ENCODE assay signal across 1 cellular context in genomic region chr2:8573234-8573941, GRCh38.
TF ChIP-seq lines count a peak whose summit lies in the region.

No MANE protein-coding gene starts in this region.

TF ChIP-seq in HepG2, 621 proteins besides CTCF, POLR2A, EP300 and RAD21 (continued from another document and continues in another):
- TF ChIP-seq, protein P1, sequence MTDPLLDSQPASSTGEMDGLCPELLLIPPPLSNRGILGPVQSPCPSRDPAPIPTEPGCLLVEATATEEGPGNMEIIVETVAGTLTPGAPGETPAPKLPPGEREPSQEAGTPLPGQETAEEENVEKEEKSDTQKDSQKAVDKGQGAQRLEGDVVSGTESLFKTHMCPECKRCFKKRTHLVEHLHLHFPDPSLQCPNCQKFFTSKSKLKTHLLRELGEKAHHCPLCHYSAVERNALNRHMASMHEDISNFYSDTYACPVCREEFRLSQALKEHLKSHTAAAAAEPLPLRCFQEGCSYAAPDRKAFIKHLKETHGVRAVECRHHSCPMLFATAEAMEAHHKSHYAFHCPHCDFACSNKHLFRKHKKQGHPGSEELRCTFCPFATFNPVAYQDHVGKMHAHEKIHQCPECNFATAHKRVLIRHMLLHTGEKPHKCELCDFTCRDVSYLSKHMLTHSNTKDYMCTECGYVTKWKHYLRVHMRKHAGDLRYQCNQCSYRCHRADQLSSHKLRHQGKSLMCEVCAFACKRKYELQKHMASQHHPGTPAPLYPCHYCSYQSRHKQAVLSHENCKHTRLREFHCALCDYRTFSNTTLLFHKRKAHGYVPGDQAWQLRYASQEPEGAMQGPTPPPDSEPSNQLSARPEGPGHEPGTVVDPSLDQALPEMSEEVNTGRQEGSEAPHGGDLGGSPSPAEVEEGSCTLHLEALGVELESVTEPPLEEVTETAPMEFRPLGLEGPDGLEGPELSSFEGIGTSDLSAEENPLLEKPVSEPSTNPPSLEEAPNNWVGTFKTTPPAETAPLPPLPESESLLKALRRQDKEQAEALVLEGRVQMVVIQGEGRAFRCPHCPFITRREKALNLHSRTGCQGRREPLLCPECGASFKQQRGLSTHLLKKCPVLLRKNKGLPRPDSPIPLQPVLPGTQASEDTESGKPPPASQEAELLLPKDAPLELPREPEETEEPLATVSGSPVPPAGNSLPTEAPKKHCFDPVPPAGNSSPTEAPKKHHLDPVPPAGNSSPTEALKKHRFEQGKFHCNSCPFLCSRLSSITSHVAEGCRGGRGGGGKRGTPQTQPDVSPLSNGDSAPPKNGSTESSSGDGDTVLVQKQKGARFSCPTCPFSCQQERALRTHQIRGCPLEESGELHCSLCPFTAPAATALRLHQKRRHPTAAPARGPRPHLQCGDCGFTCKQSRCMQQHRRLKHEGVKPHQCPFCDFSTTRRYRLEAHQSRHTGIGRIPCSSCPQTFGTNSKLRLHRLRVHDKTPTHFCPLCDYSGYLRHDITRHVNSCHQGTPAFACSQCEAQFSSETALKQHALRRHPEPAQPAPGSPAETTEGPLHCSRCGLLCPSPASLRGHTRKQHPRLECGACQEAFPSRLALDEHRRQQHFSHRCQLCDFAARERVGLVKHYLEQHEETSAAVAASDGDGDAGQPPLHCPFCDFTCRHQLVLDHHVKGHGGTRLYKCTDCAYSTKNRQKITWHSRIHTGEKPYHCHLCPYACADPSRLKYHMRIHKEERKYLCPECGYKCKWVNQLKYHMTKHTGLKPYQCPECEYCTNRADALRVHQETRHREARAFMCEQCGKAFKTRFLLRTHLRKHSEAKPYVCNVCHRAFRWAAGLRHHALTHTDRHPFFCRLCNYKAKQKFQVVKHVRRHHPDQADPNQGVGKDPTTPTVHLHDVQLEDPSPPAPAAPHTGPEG (CRISPR knock-in tag; IDR thresholded peaks at IDR 0.05): no peak; the same call in 1 of the 2 replicates
- TF ChIP-seq KAT8 (CRISPR knock-in tag; IDR thresholded peaks at IDR 0.05): no peak
- no peak for TF ChIP-seq ZNF431 (CRISPR knock-in tag; IDR thresholded peaks at IDR 0.05; ENCODE audit: borderline replicate concordance, low read depth)
- TF ChIP-seq SIX1 (CRISPR knock-in tag; IDR thresholded peaks at IDR 0.05; ENCODE audit: borderline replicate concordance): 0 out of 2 replicates have a peak, but pooled peaks have one; percentile 5
- peak; percentile 34; the same call in 1 of the 2 replicates for TF ChIP-seq ZNF143 (CRISPR knock-in tag; IDR thresholded peaks at IDR 0.05)
- no peak for TF ChIP-seq CENPT (CRISPR knock-in tag; IDR thresholded peaks at IDR 0.05; ENCODE audit: low read depth)
- peak; percentile 90 for TF ChIP-seq ZFX (CRISPR knock-in tag; IDR thresholded peaks at IDR 0.05; ENCODE audit: low read depth)
- TF ChIP-seq ZBTB25 (CRISPR knock-in tag; IDR thresholded peaks at IDR 0.05): no peak
- no peak for TF ChIP-seq EED (CRISPR knock-in tag; IDR thresholded peaks at IDR 0.05)
- TF ChIP-seq HIVEP1 (CRISPR knock-in tag; IDR thresholded peaks at IDR 0.05): no peak
- 0 out of 2 replicates have a peak, but pooled peaks have one; percentile 8 for TF ChIP-seq ZNF546 (CRISPR knock-in tag; conservative IDR thresholded peaks at IDR 0.05)
- TF ChIP-seq, protein P2, sequence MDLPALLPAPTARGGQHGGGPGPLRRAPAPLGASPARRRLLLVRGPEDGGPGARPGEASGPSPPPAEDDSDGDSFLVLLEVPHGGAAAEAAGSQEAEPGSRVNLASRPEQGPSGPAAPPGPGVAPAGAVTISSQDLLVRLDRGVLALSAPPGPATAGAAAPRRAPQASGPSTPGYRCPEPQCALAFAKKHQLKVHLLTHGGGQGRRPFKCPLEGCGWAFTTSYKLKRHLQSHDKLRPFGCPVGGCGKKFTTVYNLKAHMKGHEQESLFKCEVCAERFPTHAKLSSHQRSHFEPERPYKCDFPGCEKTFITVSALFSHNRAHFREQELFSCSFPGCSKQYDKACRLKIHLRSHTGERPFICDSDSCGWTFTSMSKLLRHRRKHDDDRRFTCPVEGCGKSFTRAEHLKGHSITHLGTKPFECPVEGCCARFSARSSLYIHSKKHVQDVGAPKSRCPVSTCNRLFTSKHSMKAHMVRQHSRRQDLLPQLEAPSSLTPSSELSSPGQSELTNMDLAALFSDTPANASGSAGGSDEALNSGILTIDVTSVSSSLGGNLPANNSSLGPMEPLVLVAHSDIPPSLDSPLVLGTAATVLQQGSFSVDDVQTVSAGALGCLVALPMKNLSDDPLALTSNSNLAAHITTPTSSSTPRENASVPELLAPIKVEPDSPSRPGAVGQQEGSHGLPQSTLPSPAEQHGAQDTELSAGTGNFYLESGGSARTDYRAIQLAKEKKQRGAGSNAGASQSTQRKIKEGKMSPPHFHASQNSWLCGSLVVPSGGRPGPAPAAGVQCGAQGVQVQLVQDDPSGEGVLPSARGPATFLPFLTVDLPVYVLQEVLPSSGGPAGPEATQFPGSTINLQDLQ (CRISPR knock-in tag; IDR thresholded peaks at IDR 0.05): no peak; the same call in none of the 2 replicates
- TF ChIP-seq, protein P3, sequence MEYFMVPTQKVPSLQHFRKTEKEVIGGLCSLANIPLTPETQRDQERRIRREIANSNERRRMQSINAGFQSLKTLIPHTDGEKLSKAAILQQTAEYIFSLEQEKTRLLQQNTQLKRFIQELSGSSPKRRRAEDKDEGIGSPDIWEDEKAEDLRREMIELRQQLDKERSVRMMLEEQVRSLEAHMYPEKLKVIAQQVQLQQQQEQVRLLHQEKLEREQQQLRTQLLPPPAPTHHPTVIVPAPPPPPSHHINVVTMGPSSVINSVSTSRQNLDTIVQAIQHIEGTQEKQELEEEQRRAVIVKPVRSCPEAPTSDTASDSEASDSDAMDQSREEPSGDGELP (IDR thresholded peaks at IDR 0.05; ENCODE audit: borderline replicate concordance, low read depth): peak; percentile 69
- TF ChIP-seq, protein P4, sequence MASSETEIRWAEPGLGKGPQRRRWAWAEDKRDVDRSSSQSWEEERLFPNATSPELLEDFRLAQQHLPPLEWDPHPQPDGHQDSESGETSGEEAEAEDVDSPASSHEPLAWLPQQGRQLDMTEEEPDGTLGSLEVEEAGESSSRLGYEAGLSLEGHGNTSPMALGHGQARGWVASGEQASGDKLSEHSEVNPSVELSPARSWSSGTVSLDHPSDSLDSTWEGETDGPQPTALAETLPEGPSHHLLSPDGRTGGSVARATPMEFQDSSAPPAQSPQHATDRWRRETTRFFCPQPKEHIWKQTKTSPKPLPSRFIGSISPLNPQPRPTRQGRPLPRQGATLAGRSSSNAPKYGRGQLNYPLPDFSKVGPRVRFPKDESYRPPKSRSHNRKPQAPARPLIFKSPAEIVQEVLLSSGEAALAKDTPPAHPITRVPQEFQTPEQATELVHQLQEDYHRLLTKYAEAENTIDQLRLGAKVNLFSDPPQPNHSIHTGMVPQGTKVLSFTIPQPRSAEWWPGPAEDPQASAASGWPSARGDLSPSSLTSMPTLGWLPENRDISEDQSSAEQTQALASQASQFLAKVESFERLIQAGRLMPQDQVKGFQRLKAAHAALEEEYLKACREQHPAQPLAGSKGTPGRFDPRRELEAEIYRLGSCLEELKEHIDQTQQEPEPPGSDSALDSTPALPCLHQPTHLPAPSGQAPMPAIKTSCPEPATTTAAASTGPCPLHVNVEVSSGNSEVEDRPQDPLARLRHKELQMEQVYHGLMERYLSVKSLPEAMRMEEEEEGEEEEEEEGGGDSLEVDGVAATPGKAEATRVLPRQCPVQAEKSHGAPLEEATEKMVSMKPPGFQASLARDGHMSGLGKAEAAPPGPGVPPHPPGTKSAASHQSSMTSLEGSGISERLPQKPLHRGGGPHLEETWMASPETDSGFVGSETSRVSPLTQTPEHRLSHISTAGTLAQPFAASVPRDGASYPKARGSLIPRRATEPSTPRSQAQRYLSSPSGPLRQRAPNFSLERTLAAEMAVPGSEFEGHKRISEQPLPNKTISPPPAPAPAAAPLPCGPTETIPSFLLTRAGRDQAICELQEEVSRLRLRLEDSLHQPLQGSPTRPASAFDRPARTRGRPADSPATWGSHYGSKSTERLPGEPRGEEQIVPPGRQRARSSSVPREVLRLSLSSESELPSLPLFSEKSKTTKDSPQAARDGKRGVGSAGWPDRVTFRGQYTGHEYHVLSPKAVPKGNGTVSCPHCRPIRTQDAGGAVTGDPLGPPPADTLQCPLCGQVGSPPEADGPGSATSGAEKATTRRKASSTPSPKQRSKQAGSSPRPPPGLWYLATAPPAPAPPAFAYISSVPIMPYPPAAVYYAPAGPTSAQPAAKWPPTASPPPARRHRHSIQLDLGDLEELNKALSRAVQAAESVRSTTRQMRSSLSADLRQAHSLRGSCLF (CRISPR knock-in tag; IDR thresholded peaks at IDR 0.05; ENCODE audit: borderline replicate concordance): no peak
- TF ChIP-seq HOXD1 (CRISPR knock-in tag; IDR thresholded peaks at IDR 0.05): no peak
- no peak; the same call in 1 of the 2 replicates for TF ChIP-seq SAP130 (CRISPR knock-in tag; IDR thresholded peaks at IDR 0.05; ENCODE audit: low read depth)
- no peak for TF ChIP-seq SRF (IDR thresholded peaks at IDR 0.05; ENCODE audit: low read depth, low read length)
- peak; percentile 2; the same call in 1 of the 2 replicates for TF ChIP-seq ZNF263 (CRISPR knock-in tag; IDR thresholded peaks at IDR 0.05)
- no peak for TF ChIP-seq SMARCC2 (IDR thresholded peaks at IDR 0.05)
- TF ChIP-seq, protein P5, sequence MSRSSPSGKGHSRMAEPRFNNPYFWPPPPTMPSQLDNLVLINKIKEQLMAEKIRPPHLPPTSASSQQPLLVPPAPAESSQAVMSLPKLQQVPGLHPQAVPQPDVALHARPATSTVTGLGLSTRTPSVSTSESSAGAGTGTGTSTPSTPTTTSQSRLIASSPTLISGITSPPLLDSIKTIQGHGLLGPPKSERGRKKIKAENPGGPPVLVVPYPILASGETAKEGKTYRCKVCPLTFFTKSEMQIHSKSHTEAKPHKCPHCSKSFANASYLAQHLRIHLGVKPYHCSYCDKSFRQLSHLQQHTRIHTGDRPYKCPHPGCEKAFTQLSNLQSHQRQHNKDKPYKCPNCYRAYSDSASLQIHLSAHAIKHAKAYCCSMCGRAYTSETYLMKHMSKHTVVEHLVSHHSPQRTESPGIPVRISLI (CRISPR knock-in tag; IDR thresholded peaks at IDR 0.05; ENCODE audit: borderline replicate concordance): no peak
- TF ChIP-seq, protein P6, sequence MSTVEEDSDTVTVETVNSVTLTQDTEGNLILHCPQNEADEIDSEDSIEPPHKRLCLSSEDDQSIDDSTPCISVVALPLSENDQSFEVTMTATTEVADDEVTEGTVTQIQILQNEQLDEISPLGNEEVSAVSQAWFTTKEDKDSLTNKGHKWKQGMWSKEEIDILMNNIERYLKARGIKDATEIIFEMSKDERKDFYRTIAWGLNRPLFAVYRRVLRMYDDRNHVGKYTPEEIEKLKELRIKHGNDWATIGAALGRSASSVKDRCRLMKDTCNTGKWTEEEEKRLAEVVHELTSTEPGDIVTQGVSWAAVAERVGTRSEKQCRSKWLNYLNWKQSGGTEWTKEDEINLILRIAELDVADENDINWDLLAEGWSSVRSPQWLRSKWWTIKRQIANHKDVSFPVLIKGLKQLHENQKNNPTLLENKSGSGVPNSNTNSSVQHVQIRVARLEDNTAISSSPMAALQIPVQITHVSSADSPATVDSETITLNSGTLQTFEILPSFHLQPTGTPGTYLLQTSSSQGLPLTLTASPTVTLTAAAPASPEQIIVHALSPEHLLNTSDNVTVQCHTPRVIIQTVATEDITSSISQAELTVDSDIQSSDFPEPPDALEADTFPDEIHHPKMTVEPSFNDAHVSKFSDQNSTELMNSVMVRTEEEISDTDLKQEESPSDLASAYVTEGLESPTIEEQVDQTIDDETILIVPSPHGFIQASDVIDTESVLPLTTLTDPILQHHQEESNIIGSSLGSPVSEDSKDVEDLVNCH (CRISPR knock-in tag; IDR thresholded peaks at IDR 0.05): no peak
- no peak for TF ChIP-seq TEAD2 (CRISPR knock-in tag; IDR thresholded peaks at IDR 0.05)
- TF ChIP-seq ZNF512B (CRISPR knock-in tag; IDR thresholded peaks at IDR 0.05; ENCODE audit: borderline replicate concordance): peak; percentile 72; the same call in 1 of the 2 replicates
- TF ChIP-seq ARHGAP35 (CRISPR knock-in tag; IDR thresholded peaks at IDR 0.05; ENCODE audit: borderline replicate concordance): no peak
- no peak for TF ChIP-seq PAWR (CRISPR knock-in tag; IDR thresholded peaks at IDR 0.05; ENCODE audit: borderline replicate concordance)
- TF ChIP-seq KDM3A (CRISPR knock-in tag; IDR thresholded peaks at IDR 0.05; ENCODE audit: low read depth): 0 out of 2 replicates have a peak, but pooled peaks have one; percentile 37
- TF ChIP-seq CBX1 (IDR thresholded peaks at IDR 0.05; ENCODE audit: low read depth): no peak
- no peak for TF ChIP-seq RAD51 (IDR thresholded peaks at IDR 0.05; ENCODE audit: borderline replicate concordance)
- TF ChIP-seq STAG1 (CRISPR knock-in tag; IDR thresholded peaks at IDR 0.05): no peak
- TF ChIP-seq CHD4 (IDR thresholded peaks at IDR 0.05; ENCODE audit: borderline replicate concordance, low read length): no peak
- no peak for TF ChIP-seq ADNP (CRISPR knock-in tag; IDR thresholded peaks at IDR 0.05)
- TF ChIP-seq ZNF33A (CRISPR knock-in tag; IDR thresholded peaks at IDR 0.05; ENCODE audit: borderline replicate concordance): no peak
